27 cellular contexts compared by ENCODE assay signal in the genomic region with DNA sequence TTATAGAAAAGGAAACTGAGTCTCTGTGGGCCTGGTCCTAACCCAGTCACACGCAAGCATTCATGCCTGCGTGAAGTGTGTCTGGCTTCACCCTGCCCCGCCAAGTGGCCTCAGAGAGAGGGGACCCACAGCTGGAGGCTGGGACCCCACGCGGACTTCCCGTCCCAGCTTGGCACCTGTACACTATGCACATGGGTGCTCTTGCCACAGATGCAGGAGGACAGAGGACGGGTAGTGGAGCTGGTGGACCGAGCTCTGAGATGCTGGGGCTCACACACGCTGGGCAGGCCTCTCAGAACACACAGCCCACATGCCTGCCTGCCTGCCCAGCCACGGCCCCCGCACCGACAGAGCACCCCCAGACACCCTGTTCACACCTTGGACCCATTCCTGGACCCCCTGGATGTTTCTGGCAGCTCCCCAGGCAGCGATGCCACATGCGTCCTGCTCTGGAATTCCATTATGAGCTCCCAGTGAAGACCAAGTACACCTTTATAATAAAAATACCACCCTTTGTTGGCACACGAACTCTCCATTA. TPM values are rescaled to one million over a fixed set of nuclear protein-coding genes. Genes with fewer than 3 reads are reported as not detected.
"Had no signal": no experiment of that assay in that cellular context is flagged by ENCODE, and none has a peak within 500 bp of the region (broad histone marks: within the 10 kb centered on the region; RNA-seq: fewer than 3 reads in every experiment).

No MANE protein-coding gene starts in this region.

- H3K36me3 Mint-ChIP-seq: activated naive CD4-positive, alpha-beta T cell treated with anti-CD3 and anti-CD28 coated beads, Interleukin-2, amount 50 U/mL, for 24 hours; activated naive CD8-positive, alpha-beta T cell treated with anti-CD3 and anti-CD28 coated beads, Interleukin-2, amount 10 ng/mL, durations not matched to agents 7 days and 5 days had no signal

- H3K27ac Mint-ChIP-seq: activated CD4-positive, alpha-beta memory T cell treated with anti-CD3 and anti-CD28 coated beads, Interleukin-2, amount 10 ng/mL, durations not matched to agents 7 days and 5 days; activated CD4-positive, alpha-beta T cell treated with anti-CD3 and anti-CD28 coated beads for 36 hours; activated CD4-positive, alpha-beta T cell treated with anti-CD3 and anti-CD28 coated beads, Interleukin-2, amount 10 ng/mL, durations not matched to agents 7 days and 5 days; activated naive CD4-positive, alpha-beta T cell treated with anti-CD3 and anti-CD28 coated beads for 36 hours; activated naive CD4-positive, alpha-beta T cell treated with anti-CD3 and anti-CD28 coated beads, Interleukin-2, amount 50 U/mL, for 24 hours; activated naive CD8-positive, alpha-beta T cell treated with anti-CD3 and anti-CD28 coated beads, Interleukin-2, amount 10 ng/mL, durations not matched to agents 7 days and 5 days; activated T-helper 1 cell treated with anti-CD3 and anti-CD28 coated beads, Interleukin-12 subunit alpha, Interleukin-12 subunit beta, Interleukin-2, Interleukin-4 antibody, amounts not matched to agents 30 ng/mL and 10 ng/mL and 1 ng/mL, durations not matched to agents 14 hours and 24 hours and 36 hours; activated T-helper 2 cell treated with anti-CD3 and anti-CD28 coated beads, Interferon-gamma antibody, Interleukin-2, Interleukin-4, amounts not matched to agents 10 μg/mL and 5 μg/mL and 100 μg/mL, durations not matched to agents 14 hours and 24 hours and 36 hours; T-helper 17 cell; T-helper 2 cell treated with Interferon-gamma antibody and Interleukin-4, amounts not matched to agents 5 μg/mL and 100 μg/mL, for 36 hours had no signal

- H3K4me3 Mint-ChIP-seq: activated CD4-positive, alpha-beta memory T cell treated with anti-CD3 and anti-CD28 coated beads, Interleukin-2, amount 10 ng/mL, durations not matched to agents 7 days and 5 days; activated CD4-positive, alpha-beta T cell treated with anti-CD3 and anti-CD28 coated beads for 36 hours; activated CD4-positive, alpha-beta T cell treated with anti-CD3 and anti-CD28 coated beads, Interleukin-2, amount 10 ng/mL, durations not matched to agents 7 days and 5 days; activated naive CD4-positive, alpha-beta T cell treated with anti-CD3 and anti-CD28 coated beads for 36 hours; activated naive CD4-positive, alpha-beta T cell treated with anti-CD3 and anti-CD28 coated beads, Interleukin-2, amount 50 U/mL, for 24 hours; activated naive CD8-positive, alpha-beta T cell treated with anti-CD3 and anti-CD28 coated beads, Interleukin-2, amount 10 ng/mL, durations not matched to agents 7 days and 5 days; activated T-helper 1 cell treated with anti-CD3 and anti-CD28 coated beads, Interleukin-12 subunit alpha, Interleukin-12 subunit beta, Interleukin-2, Interleukin-4 antibody, amounts not matched to agents 30 ng/mL and 10 ng/mL and 1 ng/mL, durations not matched to agents 14 hours and 24 hours and 36 hours; central memory CD8-positive, alpha-beta T cell; T-helper 17 cell; T-helper 2 cell treated with Interferon-gamma antibody and Interleukin-4, amounts not matched to agents 5 μg/mL and 100 μg/mL, for 36 hours had no signal

- H3K27ac ChIP-seq: brain microvascular endothelial cell had no signal

- H3K27me3 Mint-ChIP-seq: activated CD4-positive, alpha-beta memory T cell treated with anti-CD3 and anti-CD28 coated beads, Interleukin-2, amount 10 ng/mL, durations not matched to agents 7 days and 5 days; activated CD4-positive, alpha-beta T cell treated with anti-CD3 and anti-CD28 coated beads for 36 hours; activated CD4-positive, alpha-beta T cell treated with anti-CD3 and anti-CD28 coated beads, Interleukin-2, amount 10 ng/mL, durations not matched to agents 7 days and 5 days; activated naive CD4-positive, alpha-beta T cell treated with anti-CD3 and anti-CD28 coated beads, Interleukin-2, amount 50 U/mL, for 24 hours; central memory CD8-positive, alpha-beta T cell had no signal

- H3K4me1 Mint-ChIP-seq: activated CD4-positive, alpha-beta memory T cell treated with anti-CD3 and anti-CD28 coated beads, Interleukin-2, amount 10 ng/mL, durations not matched to agents 7 days and 5 days; activated CD4-positive, alpha-beta T cell treated with anti-CD3 and anti-CD28 coated beads for 36 hours; activated CD4-positive, alpha-beta T cell treated with anti-CD3 and anti-CD28 coated beads, Interleukin-2, amount 10 ng/mL, durations not matched to agents 7 days and 5 days; activated naive CD4-positive, alpha-beta T cell treated with anti-CD3 and anti-CD28 coated beads, Interleukin-2, amount 50 U/mL, for 24 hours; activated naive CD8-positive, alpha-beta T cell treated with anti-CD3 and anti-CD28 coated beads, Interleukin-2, amount 10 ng/mL, durations not matched to agents 7 days and 5 days; central memory CD8-positive, alpha-beta T cell; T-helper 17 cell had no signal

- ATAC-seq: activated CD4-positive, alpha-beta T cell treated with anti-CD3 and anti-CD28 coated beads for 36 hours; esophagus mucosa; T-helper 17 cell had no signal

- H3K36me3 ChIP-seq: brain microvascular endothelial cell had no signal

- H3K9me3 Mint-ChIP-seq: activated CD4-positive, alpha-beta memory T cell treated with anti-CD3 and anti-CD28 coated beads, Interleukin-2, amount 10 ng/mL, durations not matched to agents 7 days and 5 days; activated CD4-positive, alpha-beta T cell treated with anti-CD3 and anti-CD28 coated beads, Interleukin-2, amount 10 ng/mL, durations not matched to agents 7 days and 5 days; activated naive CD4-positive, alpha-beta T cell treated with anti-CD3 and anti-CD28 coated beads for 36 hours; activated naive CD4-positive, alpha-beta T cell treated with anti-CD3 and anti-CD28 coated beads, Interleukin-2, amount 50 U/mL, for 24 hours; activated naive CD8-positive, alpha-beta T cell treated with anti-CD3 and anti-CD28 coated beads, Interleukin-2, amount 10 ng/mL, durations not matched to agents 7 days and 5 days; activated T-helper 1 cell treated with anti-CD3 and anti-CD28 coated beads, Interleukin-12 subunit alpha, Interleukin-12 subunit beta, Interleukin-2, Interleukin-4 antibody, amounts not matched to agents 30 ng/mL and 10 ng/mL and 1 ng/mL, durations not matched to agents 14 hours and 24 hours and 36 hours; activated T-helper 2 cell treated with anti-CD3 and anti-CD28 coated beads, Interferon-gamma antibody, Interleukin-2, Interleukin-4, amounts not matched to agents 10 μg/mL and 5 μg/mL and 100 μg/mL, durations not matched to agents 14 hours and 24 hours and 36 hours; central memory CD8-positive, alpha-beta T cell; T-helper 2 cell treated with Interferon-gamma antibody and Interleukin-4, amounts not matched to agents 5 μg/mL and 100 μg/mL, for 36 hours had no signal

- DNase-seq: activated CD4-positive, alpha-beta memory T cell treated with anti-CD3 and anti-CD28 coated beads, Interleukin-2, amount 10 ng/mL, durations not matched to agents 7 days and 5 days; activated CD4-positive, alpha-beta T cell treated with anti-CD3 and anti-CD28 coated beads for 36 hours; activated CD4-positive, alpha-beta T cell treated with anti-CD3 and anti-CD28 coated beads, Interleukin-2, amount 10 ng/mL, durations not matched to agents 7 days and 5 days; activated CD4-positive, alpha-beta T cell treated with anti-CD3 and anti-CD28 coated beads, Interleukin-2, amount 50 U/mL, for 4 hours; activated CD4-positive, CD25-positive, alpha-beta regulatory T cell; activated CD4-positive, CD25-positive, alpha-beta regulatory T cell treated with anti-CD3 and anti-CD28 coated beads, Interleukin-2, amount 50 U/mL, for 72 hours; activated effector memory CD4-positive, alpha-beta T cell treated with anti-CD3 and anti-CD28 coated beads, Interleukin-2, amount 50 U/mL, for 16 hours; activated naive CD4-positive, alpha-beta T cell treated with anti-CD3 and anti-CD28 coated beads for 36 hours; activated naive CD8-positive, alpha-beta T cell treated with anti-CD3 and anti-CD28 coated beads, Interleukin-2, amount 10 ng/mL, durations not matched to agents 7 days and 5 days; activated T-cell treated with anti-CD3 and anti-CD28 coated beads, Interleukin-2, amount 50 U/mL, for 1 hour; activated T-cell treated with anti-CD3 and anti-CD28 coated beads, Interleukin-2, amount 50 U/mL, for 48 hours; amniotic stem cell; anterior cingulate cortex; brain microvascular endothelial cell; cortex of kidney; dermis blood vessel endothelial cell; effector CD8-positive, alpha-beta T cell; foreskin fibroblast; T-helper 1 cell; T-helper 17 cell; T1000 had no signal

- H3K27me3 ChIP-seq: brain microvascular endothelial cell had no signal

RNA-seq across cellular contexts. Expression of a gene that starts 24.9 kb away (rescaled TPM):
- total RNA-seq: activated CD4-positive, alpha-beta memory T cell treated with anti-CD3 and anti-CD28 coated beads, Interleukin-2, amount 10 ng/mL, durations not matched to agents 7 days and 5 days; activated CD4-positive, alpha-beta T cell treated with anti-CD3 and anti-CD28 coated beads for 36 hours; activated CD4-positive, alpha-beta T cell treated with anti-CD3 and anti-CD28 coated beads, Interleukin-2, amount 10 ng/mL, durations not matched to agents 7 days and 5 days; activated naive CD4-positive, alpha-beta T cell treated with anti-CD3 and anti-CD28 coated beads for 36 hours; activated naive CD8-positive, alpha-beta T cell treated with anti-CD3 and anti-CD28 coated beads, Interleukin-2, amount 10 ng/mL, durations not matched to agents 7 days and 5 days; activated T-helper 1 cell treated with anti-CD3 and anti-CD28 coated beads, Interleukin-12 subunit alpha, Interleukin-12 subunit beta, Interleukin-2, Interleukin-4 antibody, amounts not matched to agents 30 ng/mL and 10 ng/mL and 1 ng/mL, durations not matched to agents 14 hours and 24 hours and 36 hours; activated T-helper 2 cell treated with anti-CD3 and anti-CD28 coated beads, Interferon-gamma antibody, Interleukin-2, Interleukin-4, amounts not matched to agents 10 μg/mL and 5 μg/mL and 100 μg/mL, durations not matched to agents 14 hours and 24 hours and 36 hours; dermis blood vessel endothelial cell; T-helper 17 cell had no signal
